ENCODE assay signal across 1 cellular context in the genomic region with DNA sequence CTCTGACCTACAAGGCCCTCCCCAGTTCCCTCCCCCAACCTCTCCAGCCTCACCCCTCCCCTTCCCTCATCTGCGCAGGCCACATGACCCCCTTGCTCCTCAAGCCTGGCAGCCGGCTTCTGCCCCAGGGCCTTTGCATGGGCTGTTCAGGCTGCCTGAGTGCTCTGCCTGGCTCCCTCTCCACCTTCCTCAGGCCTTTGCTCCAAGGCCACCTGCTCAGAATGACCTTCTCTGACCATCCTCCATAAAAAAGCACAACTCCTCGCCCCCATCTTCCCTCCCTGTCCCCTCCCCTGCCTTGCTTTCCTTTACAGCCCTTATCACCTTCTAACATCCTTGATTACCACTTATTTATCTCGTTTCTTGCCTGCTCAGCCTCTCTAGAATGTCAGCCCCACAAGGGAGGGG.
TF ChIP-seq lines count a peak whose summit lies in the region.

No MANE protein-coding gene starts in this region.

TF ChIP-seq in K562, 482 proteins besides CTCF, POLR2A, EP300 and RAD21 (continued from another document and continues in another):
- TF ChIP-seq, protein P1, sequence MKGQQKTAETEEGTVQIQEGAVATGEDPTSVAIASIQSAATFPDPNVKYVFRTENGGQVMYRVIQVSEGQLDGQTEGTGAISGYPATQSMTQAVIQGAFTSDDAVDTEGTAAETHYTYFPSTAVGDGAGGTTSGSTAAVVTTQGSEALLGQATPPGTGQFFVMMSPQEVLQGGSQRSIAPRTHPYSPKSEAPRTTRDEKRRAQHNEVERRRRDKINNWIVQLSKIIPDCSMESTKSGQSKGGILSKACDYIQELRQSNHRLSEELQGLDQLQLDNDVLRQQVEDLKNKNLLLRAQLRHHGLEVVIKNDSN (CRISPR knock-in tag; IDR thresholded peaks at IDR 0.05): peak; percentile 70
- TF ChIP-seq GATAD2A (IDR thresholded peaks at IDR 0.05): peak; percentile 21; the same call in 1 of the 2 replicates
- TF ChIP-seq MYNN (IDR thresholded peaks at IDR 0.05): no peak
- TF ChIP-seq MYNN (CRISPR knock-in tag; IDR thresholded peaks at IDR 0.05): no peak
- TF ChIP-seq ZNF589 (CRISPR knock-in tag; IDR thresholded peaks at IDR 0.05; ENCODE audit: low read depth): no peak
- peak; percentile 59 for TF ChIP-seq SMARCA4 (IDR thresholded peaks at IDR 0.05)
- TF ChIP-seq, protein P2, sequence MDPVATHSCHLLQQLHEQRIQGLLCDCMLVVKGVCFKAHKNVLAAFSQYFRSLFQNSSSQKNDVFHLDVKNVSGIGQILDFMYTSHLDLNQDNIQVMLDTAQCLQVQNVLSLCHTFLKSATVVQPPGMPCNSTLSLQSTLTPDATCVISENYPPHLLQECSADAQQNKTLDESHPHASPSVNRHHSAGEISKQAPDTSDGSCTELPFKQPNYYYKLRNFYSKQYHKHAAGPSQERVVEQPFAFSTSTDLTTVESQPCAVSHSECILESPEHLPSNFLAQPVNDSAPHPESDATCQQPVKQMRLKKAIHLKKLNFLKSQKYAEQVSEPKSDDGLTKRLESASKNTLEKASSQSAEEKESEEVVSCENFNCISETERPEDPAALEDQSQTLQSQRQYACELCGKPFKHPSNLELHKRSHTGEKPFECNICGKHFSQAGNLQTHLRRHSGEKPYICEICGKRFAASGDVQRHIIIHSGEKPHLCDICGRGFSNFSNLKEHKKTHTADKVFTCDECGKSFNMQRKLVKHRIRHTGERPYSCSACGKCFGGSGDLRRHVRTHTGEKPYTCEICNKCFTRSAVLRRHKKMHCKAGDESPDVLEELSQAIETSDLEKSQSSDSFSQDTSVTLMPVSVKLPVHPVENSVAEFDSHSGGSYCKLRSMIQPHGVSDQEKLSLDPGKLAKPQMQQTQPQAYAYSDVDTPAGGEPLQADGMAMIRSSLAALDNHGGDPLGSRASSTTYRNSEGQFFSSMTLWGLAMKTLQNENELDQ (CRISPR knock-in tag; IDR thresholded peaks at IDR 0.05; ENCODE audit: borderline replicate concordance): no peak
- no peak for TF ChIP-seq ZBTB7A (IDR thresholded peaks at IDR 0.05; ENCODE audit: borderline replicate concordance, control insufficient read depth, low read depth, low read length)
- TF ChIP-seq HDAC6 (IDR thresholded peaks at IDR 0.05; ENCODE audit: low read depth, low read length): no peak
- TF ChIP-seq, protein P3, sequence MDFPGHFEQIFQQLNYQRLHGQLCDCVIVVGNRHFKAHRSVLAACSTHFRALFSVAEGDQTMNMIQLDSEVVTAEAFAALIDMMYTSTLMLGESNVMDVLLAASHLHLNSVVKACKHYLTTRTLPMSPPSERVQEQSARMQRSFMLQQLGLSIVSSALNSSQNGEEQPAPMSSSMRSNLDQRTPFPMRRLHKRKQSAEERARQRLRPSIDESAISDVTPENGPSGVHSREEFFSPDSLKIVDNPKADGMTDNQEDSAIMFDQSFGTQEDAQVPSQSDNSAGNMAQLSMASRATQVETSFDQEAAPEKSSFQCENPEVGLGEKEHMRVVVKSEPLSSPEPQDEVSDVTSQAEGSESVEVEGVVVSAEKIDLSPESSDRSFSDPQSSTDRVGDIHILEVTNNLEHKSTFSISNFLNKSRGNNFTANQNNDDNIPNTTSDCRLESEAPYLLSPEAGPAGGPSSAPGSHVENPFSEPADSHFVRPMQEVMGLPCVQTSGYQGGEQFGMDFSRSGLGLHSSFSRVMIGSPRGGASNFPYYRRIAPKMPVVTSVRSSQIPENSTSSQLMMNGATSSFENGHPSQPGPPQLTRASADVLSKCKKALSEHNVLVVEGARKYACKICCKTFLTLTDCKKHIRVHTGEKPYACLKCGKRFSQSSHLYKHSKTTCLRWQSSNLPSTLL (IDR thresholded peaks at IDR 0.05): no peak
- TF ChIP-seq, protein P4, sequence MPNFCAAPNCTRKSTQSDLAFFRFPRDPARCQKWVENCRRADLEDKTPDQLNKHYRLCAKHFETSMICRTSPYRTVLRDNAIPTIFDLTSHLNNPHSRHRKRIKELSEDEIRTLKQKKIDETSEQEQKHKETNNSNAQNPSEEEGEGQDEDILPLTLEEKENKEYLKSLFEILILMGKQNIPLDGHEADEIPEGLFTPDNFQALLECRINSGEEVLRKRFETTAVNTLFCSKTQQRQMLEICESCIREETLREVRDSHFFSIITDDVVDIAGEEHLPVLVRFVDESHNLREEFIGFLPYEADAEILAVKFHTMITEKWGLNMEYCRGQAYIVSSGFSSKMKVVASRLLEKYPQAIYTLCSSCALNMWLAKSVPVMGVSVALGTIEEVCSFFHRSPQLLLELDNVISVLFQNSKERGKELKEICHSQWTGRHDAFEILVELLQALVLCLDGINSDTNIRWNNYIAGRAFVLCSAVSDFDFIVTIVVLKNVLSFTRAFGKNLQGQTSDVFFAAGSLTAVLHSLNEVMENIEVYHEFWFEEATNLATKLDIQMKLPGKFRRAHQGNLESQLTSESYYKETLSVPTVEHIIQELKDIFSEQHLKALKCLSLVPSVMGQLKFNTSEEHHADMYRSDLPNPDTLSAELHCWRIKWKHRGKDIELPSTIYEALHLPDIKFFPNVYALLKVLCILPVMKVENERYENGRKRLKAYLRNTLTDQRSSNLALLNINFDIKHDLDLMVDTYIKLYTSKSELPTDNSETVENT (CRISPR knock-in tag; IDR thresholded peaks at IDR 0.05): no peak
- peak; percentile 42; the same call in 1 of the 2 replicates for TF ChIP-seq TCF3 (CRISPR knock-in tag; IDR thresholded peaks at IDR 0.05)
- no peak for TF ChIP-seq BRCA1 (IDR thresholded peaks at IDR 0.05)
- TF ChIP-seq BRCA1 (CRISPR knock-in tag; IDR thresholded peaks at IDR 0.05): no peak
- TF ChIP-seq ELF2 (CRISPR knock-in tag; IDR thresholded peaks at IDR 0.05): no peak
- no peak for TF ChIP-seq TAF9B (IDR thresholded peaks at IDR 0.05; ENCODE audit: partially characterized antibody)
- no peak for TF ChIP-seq ZNF699 (CRISPR knock-in tag; IDR thresholded peaks at IDR 0.05; ENCODE audit: insufficient replicate concordance)
- peak; percentile 54; the same call in 1 of the 2 replicates for TF ChIP-seq MTA1 (IDR thresholded peaks at IDR 0.05; ENCODE audit: borderline replicate concordance)
- TF ChIP-seq, protein P5, sequence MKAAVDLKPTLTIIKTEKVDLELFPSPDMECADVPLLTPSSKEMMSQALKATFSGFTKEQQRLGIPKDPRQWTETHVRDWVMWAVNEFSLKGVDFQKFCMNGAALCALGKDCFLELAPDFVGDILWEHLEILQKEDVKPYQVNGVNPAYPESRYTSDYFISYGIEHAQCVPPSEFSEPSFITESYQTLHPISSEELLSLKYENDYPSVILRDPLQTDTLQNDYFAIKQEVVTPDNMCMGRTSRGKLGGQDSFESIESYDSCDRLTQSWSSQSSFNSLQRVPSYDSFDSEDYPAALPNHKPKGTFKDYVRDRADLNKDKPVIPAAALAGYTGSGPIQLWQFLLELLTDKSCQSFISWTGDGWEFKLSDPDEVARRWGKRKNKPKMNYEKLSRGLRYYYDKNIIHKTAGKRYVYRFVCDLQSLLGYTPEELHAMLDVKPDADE (conservative IDR thresholded peaks at IDR 0.05; ENCODE audit: control insufficient read depth, low read depth, low read length): no peak
- no peak for TF ChIP-seq PHB (CRISPR knock-in tag; IDR thresholded peaks at IDR 0.05)
- TF ChIP-seq, protein P6, sequence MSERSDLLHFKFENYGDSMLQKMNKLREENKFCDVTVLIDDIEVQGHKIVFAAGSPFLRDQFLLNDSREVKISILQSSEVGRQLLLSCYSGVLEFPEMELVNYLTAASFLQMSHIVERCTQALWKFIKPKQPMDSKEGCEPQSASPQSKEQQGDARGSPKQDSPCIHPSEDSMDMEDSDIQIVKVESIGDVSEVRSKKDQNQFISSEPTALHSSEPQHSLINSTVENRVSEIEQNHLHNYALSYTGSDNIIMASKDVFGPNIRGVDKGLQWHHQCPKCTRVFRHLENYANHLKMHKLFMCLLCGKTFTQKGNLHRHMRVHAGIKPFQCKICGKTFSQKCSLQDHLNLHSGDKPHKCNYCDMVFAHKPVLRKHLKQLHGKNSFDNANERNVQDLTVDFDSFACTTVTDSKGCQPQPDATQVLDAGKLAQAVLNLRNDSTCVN (CRISPR knock-in tag; IDR thresholded peaks at IDR 0.05): no peak
- TF ChIP-seq SMARCB1 (IDR thresholded peaks at IDR 0.05; ENCODE audit: insufficient read length, low read depth): no peak
- no peak for TF ChIP-seq RBM15 (IDR thresholded peaks at IDR 0.05; ENCODE audit: insufficient read depth, low read length)
- no peak for TF ChIP-seq CHD2 (IDR thresholded peaks at IDR 0.05; ENCODE audit: low read depth, low read length)
- TF ChIP-seq, protein P7, sequence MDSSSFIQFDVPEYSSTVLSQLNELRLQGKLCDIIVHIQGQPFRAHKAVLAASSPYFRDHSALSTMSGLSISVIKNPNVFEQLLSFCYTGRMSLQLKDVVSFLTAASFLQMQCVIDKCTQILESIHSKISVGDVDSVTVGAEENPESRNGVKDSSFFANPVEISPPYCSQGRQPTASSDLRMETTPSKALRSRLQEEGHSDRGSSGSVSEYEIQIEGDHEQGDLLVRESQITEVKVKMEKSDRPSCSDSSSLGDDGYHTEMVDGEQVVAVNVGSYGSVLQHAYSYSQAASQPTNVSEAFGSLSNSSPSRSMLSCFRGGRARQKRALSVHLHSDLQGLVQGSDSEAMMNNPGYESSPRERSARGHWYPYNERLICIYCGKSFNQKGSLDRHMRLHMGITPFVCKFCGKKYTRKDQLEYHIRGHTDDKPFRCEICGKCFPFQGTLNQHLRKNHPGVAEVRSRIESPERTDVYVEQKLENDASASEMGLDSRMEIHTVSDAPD (CRISPR knock-in tag; IDR thresholded peaks at IDR 0.05): no peak
- TF ChIP-seq ZNF785 (CRISPR knock-in tag; IDR thresholded peaks at IDR 0.05): no peak
- TF ChIP-seq TRIM24 (IDR thresholded peaks at IDR 0.05): 0 out of 4 replicates have a peak, but pooled peaks of 1 of the 2 experiments have one; percentile 17
- TF ChIP-seq RUNX1 (IDR thresholded peaks at IDR 0.05; ENCODE audit: low read depth): no peak
- TF ChIP-seq ATF7 (IDR thresholded peaks at IDR 0.05): no peak
- no peak for TF ChIP-seq NR2F6 (CRISPR knock-in tag; IDR thresholded peaks at IDR 0.05)
- TF ChIP-seq STAT5A (IDR thresholded peaks at IDR 0.05; ENCODE audit: borderline replicate concordance, low read length): no peak
- no peak for TF ChIP-seq SRF (CRISPR knock-in tag; IDR thresholded peaks at IDR 0.05)
- no peak for TF ChIP-seq SMAD2 (IDR thresholded peaks at IDR 0.05; ENCODE audit: low read depth, low read length)
- TF ChIP-seq, protein P8, sequence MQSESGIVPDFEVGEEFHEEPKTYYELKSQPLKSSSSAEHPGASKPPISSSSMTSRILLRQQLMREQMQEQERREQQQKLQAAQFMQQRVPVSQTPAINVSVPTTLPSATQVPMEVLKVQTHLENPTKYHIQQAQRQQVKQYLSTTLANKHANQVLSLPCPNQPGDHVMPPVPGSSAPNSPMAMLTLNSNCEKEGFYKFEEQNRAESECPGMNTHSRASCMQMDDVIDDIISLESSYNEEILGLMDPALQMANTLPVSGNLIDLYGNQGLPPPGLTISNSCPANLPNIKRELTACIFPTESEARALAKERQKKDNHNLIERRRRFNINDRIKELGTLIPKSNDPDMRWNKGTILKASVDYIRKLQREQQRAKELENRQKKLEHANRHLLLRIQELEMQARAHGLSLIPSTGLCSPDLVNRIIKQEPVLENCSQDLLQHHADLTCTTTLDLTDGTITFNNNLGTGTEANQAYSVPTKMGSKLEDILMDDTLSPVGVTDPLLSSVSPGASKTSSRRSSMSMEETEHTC (IDR thresholded peaks at IDR 0.05): no peak
- no peak for TF ChIP-seq KLF1 (tag; IDR thresholded peaks at IDR 0.05)
- TF ChIP-seq HNRNPK (IDR thresholded peaks at IDR 0.05; ENCODE audit: low read depth, low read length, poor library complexity, severe bottlenecking): no peak
- TF ChIP-seq GATAD2B (IDR thresholded peaks at IDR 0.05; ENCODE audit: borderline replicate concordance): no peak
- no peak for TF ChIP-seq ZNF224 (CRISPR knock-in tag; IDR thresholded peaks at IDR 0.05)
- no peak for TF ChIP-seq GABPA (tag; conservative IDR thresholded peaks at IDR 0.05; ENCODE audit: low read depth)
- TF ChIP-seq ZKSCAN3 (CRISPR knock-in tag; IDR thresholded peaks at IDR 0.05): no peak
- no peak for TF ChIP-seq MEF2D (tag; conservative IDR thresholded peaks at IDR 0.05; ENCODE audit: low read depth)
- TF ChIP-seq, protein P9, sequence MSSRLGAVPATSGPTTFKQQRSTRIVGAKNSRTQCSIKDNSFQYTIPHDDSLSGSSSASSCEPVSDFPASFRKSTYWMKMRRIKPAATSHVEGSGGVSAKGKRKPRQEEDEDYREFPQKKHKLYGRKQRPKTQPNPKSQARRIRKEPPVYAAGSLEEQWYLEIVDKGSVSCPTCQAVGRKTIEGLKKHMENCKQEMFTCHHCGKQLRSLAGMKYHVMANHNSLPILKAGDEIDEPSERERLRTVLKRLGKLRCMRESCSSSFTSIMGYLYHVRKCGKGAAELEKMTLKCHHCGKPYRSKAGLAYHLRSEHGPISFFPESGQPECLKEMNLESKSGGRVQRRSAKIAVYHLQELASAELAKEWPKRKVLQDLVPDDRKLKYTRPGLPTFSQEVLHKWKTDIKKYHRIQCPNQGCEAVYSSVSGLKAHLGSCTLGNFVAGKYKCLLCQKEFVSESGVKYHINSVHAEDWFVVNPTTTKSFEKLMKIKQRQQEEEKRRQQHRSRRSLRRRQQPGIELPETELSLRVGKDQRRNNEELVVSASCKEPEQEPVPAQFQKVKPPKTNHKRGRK (tag; IDR thresholded peaks at IDR 0.05): no peak
- no peak for TF ChIP-seq MCM5 (IDR thresholded peaks at IDR 0.05; ENCODE audit: low read depth)
- TF ChIP-seq NFE2 (IDR thresholded peaks at IDR 0.05; ENCODE audit: low read depth): no peak
- TF ChIP-seq ZFP30 (CRISPR knock-in tag; IDR thresholded peaks at IDR 0.05; ENCODE audit: borderline replicate concordance): no peak
- no peak for TF ChIP-seq POLR3G (IDR thresholded peaks at IDR 0.05; ENCODE audit: extremely low read depth, insufficient read length, insufficient replicate concordance)
- no peak for TF ChIP-seq PCBP1 (IDR thresholded peaks at IDR 0.05; ENCODE audit: low read depth, low read length, poor library complexity, severe bottlenecking)
- TF ChIP-seq ZNF778 (CRISPR knock-in tag; IDR thresholded peaks at IDR 0.05): no peak
- TF ChIP-seq POLR2AphosphoS2 (IDR thresholded peaks at IDR 0.05; ENCODE audit: low read length): no peak
- no peak for TF ChIP-seq JUN (IDR thresholded peaks at IDR 0.05; ENCODE audit: borderline replicate concordance, low read depth, low read length)
- TF ChIP-seq JUN (CRISPR knock-in tag; IDR thresholded peaks at IDR 0.05; ENCODE audit: borderline replicate concordance): no peak
- TF ChIP-seq ZSCAN32 (CRISPR knock-in tag; IDR thresholded peaks at IDR 0.05): no peak
- TF ChIP-seq RB1 (IDR thresholded peaks at IDR 0.05; ENCODE audit: low read depth): no peak
- no peak for TF ChIP-seq CBFB (CRISPR knock-in tag; IDR thresholded peaks at IDR 0.05)
- TF ChIP-seq SRSF9 (IDR thresholded peaks at IDR 0.05; ENCODE audit: borderline replicate concordance, low read depth, low read length): no peak
- TF ChIP-seq ZNF274 (IDR thresholded peaks at IDR 0.05; ENCODE audit: borderline replicate concordance, low read depth, low read length): no peak
- TF ChIP-seq DPF2 (IDR thresholded peaks at IDR 0.05): peak; percentile 87
- TF ChIP-seq PHB2 (IDR thresholded peaks at IDR 0.05; ENCODE audit: low read depth): 0 out of 2 replicates have a peak, but pooled peaks have one; percentile 35
- TF ChIP-seq, protein P10, sequence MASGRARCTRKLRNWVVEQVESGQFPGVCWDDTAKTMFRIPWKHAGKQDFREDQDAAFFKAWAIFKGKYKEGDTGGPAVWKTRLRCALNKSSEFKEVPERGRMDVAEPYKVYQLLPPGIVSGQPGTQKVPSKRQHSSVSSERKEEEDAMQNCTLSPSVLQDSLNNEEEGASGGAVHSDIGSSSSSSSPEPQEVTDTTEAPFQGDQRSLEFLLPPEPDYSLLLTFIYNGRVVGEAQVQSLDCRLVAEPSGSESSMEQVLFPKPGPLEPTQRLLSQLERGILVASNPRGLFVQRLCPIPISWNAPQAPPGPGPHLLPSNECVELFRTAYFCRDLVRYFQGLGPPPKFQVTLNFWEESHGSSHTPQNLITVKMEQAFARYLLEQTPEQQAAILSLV (tag; IDR thresholded peaks at IDR 0.05): no peak
- no peak for TF ChIP-seq GTF2E2 (tag; IDR thresholded peaks at IDR 0.05)
